In genomic region chr4:48074657-48075056, GRCh38 we compare ENCODE assay signal across 19 cellular contexts. TPM values are rescaled to one million over a fixed set of nuclear protein-coding genes. Genes with fewer than 3 reads are reported as not detected.
A peak's percentile ranks its signal among the peaks of the same experiment; 100 is the strongest.
DNase-seq lines count a peak whose midpoint lies in the region; ATAC-seq and TF ChIP-seq lines count a peak whose summit lies in the region.
"Had no signal": no experiment of that assay in that cellular context is flagged by ENCODE, and none has a peak within 500 bp of the region (broad histone marks: within the 10 kb centered on the region; RNA-seq: fewer than 3 reads in every experiment).

No MANE protein-coding gene starts in this region.

- peaks cover 22% of the 10 kb centered on the region for H3K4me1 Mint-ChIP-seq in CD4-positive, alpha-beta T cell (ENCODE audit: low read depth)
- H3K4me1 Mint-ChIP-seq in Calu3 (ENCODE audit: low read depth, unreplicated experiment) (peaks cover 57% of the 10 kb centered on the region), immature natural killer cell (peaks cover 53 to 85% of the 10 kb centered on the region in 2 donors)
- H3K4me1 Mint-ChIP-seq: GM23338 had no signal

- intact Hi-C loops in CD4-positive, alpha-beta T cell (cut with DNase I, micrococcal nuclease): no loop called here
- intact Hi-C loops in Calu3 (cut with micrococcal nuclease; ENCODE audit: unreplicated experiment): loop anchor here (5.0 kb wide), 2 partner anchors 42 to 57 kb away; partner anchors contain the start of genes CNGA1 and NIPAL1
- intact Hi-C loops in PC-3 (cut with micrococcal nuclease): no loop called here

- H3F3A ChIP-seq in PC-3 (ENCODE audit: low read length, unreplicated experiment): peaks cover 2% of the 10 kb centered on the region

- no peak for DNase-seq in CD4-positive, alpha-beta T cell
- DNase-seq in Calu3 (no peak), PC-3 (peak; percentile 61), immature natural killer cell (no peak), DMS153 treated with DMSO at 0.1 percent for 48 hours (lab: John Stamatoyannopoulos, UW; ENCODE audit: unreplicated experiment) (no peak)
- DNase-seq in activated CD4-positive, alpha-beta T cell treated with anti-CD3 and anti-CD28 coated beads, Interleukin-2, amount 50 U/mL, for 1 hour: no peak
- DNase-seq: BE2C; Caco-2; CD8-positive, alpha-beta memory T cell; DMS79 treated with DMSO at 0.1 percent for 48 hours; EL; H7 had no signal

- no peak overlapping the region for H3K27ac ChIP-seq in CD4-positive, alpha-beta T cell (ENCODE audit: low read depth, low read length)
- H3K27ac ChIP-seq in PC-3 (ENCODE audit: low read length): peak overlapping the region; percentile 42; the same call in 1 of the 2 replicates
- H3K27ac ChIP-seq: A549, C4-2B had no signal

- no peaks in the 10 kb centered on the region for H4K20me1 ChIP-seq in PC-3 (ENCODE audit: low read length)

- H3K36me3 ChIP-seq in PC-3 (ENCODE audit: low read depth, low read length): no peaks in the 10 kb centered on the region
- H3K36me3 ChIP-seq: BE2C had no signal

- H3K9me3 ChIP-seq in CD4-positive, alpha-beta T cell (ENCODE audit: control insufficient read depth, low read length): no peaks in the 10 kb centered on the region
- no peaks in the 10 kb centered on the region for H3K9me3 ChIP-seq in PC-3 (ENCODE audit: low read length)
- H3K9me3 ChIP-seq: A549, BE2C, Caco-2 had no signal

- no peaks in the 10 kb centered on the region for H3K79me2 ChIP-seq in PC-3 (ENCODE audit: low read length)

- H3K27me3 Mint-ChIP-seq in CD4-positive, alpha-beta T cell: no peaks in the 10 kb centered on the region
- H3K27me3 Mint-ChIP-seq in Calu3 (ENCODE audit: unreplicated experiment): no peaks in the 10 kb centered on the region
- peaks cover 1 to 6% (median 6%) of the 10 kb centered on the region in 3 donors for H3K27me3 Mint-ChIP-seq in immature natural killer cell (ENCODE audit: low read depth in 3 of 3)

- H3K4me1 ChIP-seq in PC-3 (ENCODE audit: insufficient read depth, low read length): peaks cover 55% of the 10 kb centered on the region
- H3K4me1 ChIP-seq: BE2C had no signal

- peak overlapping the region; percentile 62 for H3K27ac Mint-ChIP-seq in CD4-positive, alpha-beta T cell
- H3K27ac Mint-ChIP-seq in Calu3 (ENCODE audit: unreplicated experiment) (peak overlapping the region; percentile 79), immature natural killer cell (peak overlapping the region; percentile 54 to 78 (median 74))
- H3K27ac Mint-ChIP-seq: GM23338 had no signal

- POLR2A ChIA-PET in CD4-positive, alpha-beta T cell (lab: Charles Lee): no interaction called here
- POLR2A ChIA-PET in PC-3 (lab: Charles Lee; ENCODE audit: unreplicated experiment): no interaction called here

- H3K4me3 ChIP-seq in PC-3 (ENCODE audit: low read length): peak overlapping the region; percentile 41; the same call in 1 of the 2 replicates
- H3K4me3 ChIP-seq: A549, GM23338 had no signal

- no TSS peak for BruUV-seq in Calu3 (replicated peaks; lab: Mats Ljungman, UMichigan)
- no TSS peak for BruUV-seq in PC-3 (replicated peaks; lab: Mats Ljungman, UMichigan)

- H3K27me3 ChIP-seq in CD4-positive, alpha-beta T cell (ENCODE audit: control insufficient read depth, insufficient read depth, low read length): no peaks in the 10 kb centered on the region
- no peaks in the 10 kb centered on the region for H3K27me3 ChIP-seq in PC-3 (ENCODE audit: low read length)

- TF ChIP-seq CTCF in CD4-positive, alpha-beta T cell (IDR thresholded peaks at IDR 0.05): no peak
- no peak for TF ChIP-seq CTCF in Calu3 (IDR thresholded peaks at IDR 0.05; ENCODE audit: unreplicated experiment)
- no peak for TF ChIP-seq CTCF in PC-3 (conservative IDR thresholded peaks at IDR 0.05; ENCODE audit: low read depth, low read length)

- CTCF ChIA-PET in CD4-positive, alpha-beta T cell (lab: Charles Lee): no interaction called here
- CTCF ChIA-PET in Calu3 (lab: Charles Lee): no interaction called here
- CTCF ChIA-PET in PC-3 (lab: Charles Lee): no interaction called here

- peaks cover 89% of the 10 kb centered on the region for H3K36me3 Mint-ChIP-seq in CD4-positive, alpha-beta T cell (ENCODE audit: low read depth)
- H3K36me3 Mint-ChIP-seq in Calu3 (ENCODE audit: insufficient read depth, unreplicated experiment) (peaks cover 16% of the 10 kb centered on the region), immature natural killer cell (peaks cover 16 to 68% (median 42%) of the 10 kb centered on the region in 3 donors)

- H3K4me2 ChIP-seq in PC-3 (ENCODE audit: low read length): peak overlapping the region; percentile 79
- H3K4me2 ChIP-seq: A549, GM23338 had no signal

- no peak overlapping the region for H3K9ac ChIP-seq in PC-3 (ENCODE audit: low read length)

- H3K9me2 ChIP-seq in PC-3 (replicated peaks; ENCODE audit: low read length): no peaks in the 10 kb centered on the region

- no peak overlapping the region for H2AFZ ChIP-seq in PC-3 (ENCODE audit: low read length)

- no peak overlapping the region for H3K4me3 Mint-ChIP-seq in CD4-positive, alpha-beta T cell
- no peak overlapping the region for H3K4me3 Mint-ChIP-seq in Calu3 (ENCODE audit: low read depth, unreplicated experiment)
- no peak overlapping the region for H3K4me3 Mint-ChIP-seq in immature natural killer cell
- H3K4me3 Mint-ChIP-seq: CD8-positive, alpha-beta memory T cell; GM23338 had no signal

- ATAC-seq in CD4-positive, alpha-beta T cell (ENCODE audit: poor library complexity): no peak
- ATAC-seq in PC-3: peak; percentile 73
- no peak for ATAC-seq in GM19328 (IDR thresholded peaks at IDR 0.05; ENCODE audit: unreplicated experiment)
- ATAC-seq: A549, GM23338, HepG2 had no signal

- no peaks in the 10 kb centered on the region for H3K9me3 Mint-ChIP-seq in CD4-positive, alpha-beta T cell
- H3K9me3 Mint-ChIP-seq in Calu3 (ENCODE audit: low read depth, unreplicated experiment) (no peaks in the 10 kb centered on the region), immature natural killer cell (no peaks in the 10 kb centered on the region)
- H3K9me3 Mint-ChIP-seq: CD8-positive, alpha-beta memory T cell; GM23338 had no signal

RNA-seq across cellular contexts. Expression of gene NIPAL1, which starts 58.1 kb away (rescaled TPM):
- under 1 TPM; 0.45 to 0.85 TPM for total RNA-seq in CD4-positive, alpha-beta T cell
- total RNA-seq in Calu3 (2022) (17.0 and 21.0 TPM in 2 replicates), PC-3 (2014; rRNA removed) (5.9 and 7.3 TPM in 2 replicates)
- polyA plus RNA-seq in immature natural killer cell: not detected

RNA-seq across cellular contexts. Expression of gene CNGA1, which starts 58.2 kb away (rescaled TPM):
- total RNA-seq in CD4-positive, alpha-beta T cell: not detected
- total RNA-seq in Calu3 (2022) (2.2 and 2.4 TPM in 2 replicates), PC-3 (2014; rRNA removed) (0.29 and 1.1 TPM in 2 replicates)
- polyA plus RNA-seq in immature natural killer cell: not detected
- total RNA-seq: CD8-positive, alpha-beta memory T cell; HT1080 had no signal
- polyA plus RNA-seq: AG04450; CD8-positive, alpha-beta memory T cell had no signal

RNA-seq across cellular contexts. Expression of gene TXK, which starts 59.4 kb away (rescaled TPM):
- total RNA-seq in CD4-positive, alpha-beta T cell: 10 to 100 TPM; 67.0 to 69.9 TPM
- total RNA-seq in Calu3 (2022) (2.8 and 4.6 TPM in 2 replicates), PC-3 (2014; rRNA removed) (0.92 and 2.6 TPM in 2 replicates)
- 100 to 1,000 TPM; 176 to 314 (median 243) TPM for polyA plus RNA-seq in immature natural killer cell
- total RNA-seq: H7, HepG2 had no signal
- polyA plus RNA-seq: AG04450, HepG2 had no signal

Comparison
In these comparisons a context has a peak if more than half of its experiments do, and no peak if none do; other contexts are left out.
1. RNA of gene TXK, which starts 59.4 kb away (total RNA-seq): 67.0 to 69.9 TPM in CD4-positive, alpha-beta T cell; 2.8 to 4.6 TPM in Calu3 and 0.92 to 2.6 TPM in PC-3; every median in the first group is over 10 times any median in the second.
2. Peak in every context shown above with its lines, with median percentiles within 50 percentile points of each other: H3K27ac Mint-ChIP-seq.